Comparison of ENCODE assay signal across 24 cellular contexts in the genomic region with DNA sequence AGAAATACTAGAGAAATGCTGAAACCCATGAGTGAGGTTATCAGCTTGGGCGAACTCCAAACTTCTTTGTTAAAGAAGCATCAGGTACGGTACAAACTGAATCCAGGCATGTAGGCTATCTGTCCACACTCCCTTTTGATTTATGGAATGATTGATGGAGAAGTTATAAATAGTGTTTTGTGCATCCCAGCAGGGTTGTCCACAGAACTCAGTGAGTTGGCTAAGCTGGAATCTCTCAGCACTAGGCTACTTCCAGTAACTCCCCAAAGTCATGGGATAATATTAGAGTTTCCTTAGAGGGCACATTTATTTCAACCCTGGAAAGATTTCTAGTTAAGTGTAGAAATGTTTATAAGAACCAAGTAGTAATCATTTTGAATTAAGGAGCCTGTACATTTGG.
"Had no signal": no experiment of that assay in that cellular context is flagged by ENCODE, and none has a peak within 500 bp of the region (broad histone marks: within the 10 kb centered on the region; RNA-seq: fewer than 3 reads in every experiment).

No MANE protein-coding gene starts in this region.

- ATAC-seq: stimulated activated effector memory CD8-positive, alpha-beta T cell treated with anti-CD3 and anti-CD28 coated beads, Interleukin-12 subunit alpha, Interleukin-12 subunit beta, amount 100 ng/mL, for 72 hours; stimulated activated naive CD8-positive, alpha-beta T cell treated with anti-CD3 and anti-CD28 coated beads, Interleukin-15, amount 100 ng/mL, for 72 hours; stimulated activated naive CD8-positive, alpha-beta T cell treated with anti-CD3 and anti-CD28 coated beads, Interleukin-15, Interleukin-2, amounts not matched to agents 100 U/mL and 50 U/mL, for 24 hours had no signal

- H3K9me3 ChIP-seq: stomach, suprapubic skin, testis, thoracic aorta, thyroid gland, tibial artery, tibial nerve, transverse colon, upper lobe of left lung, upper lobe of right lung, uterus, vagina had no signal

- H3K36me3 ChIP-seq: stomach, suprapubic skin, thoracic aorta, thyroid gland, tibial artery, tibial nerve, transverse colon, upper lobe of left lung, upper lobe of right lung, uterus, vagina had no signal

- H3K27me3 ChIP-seq: stomach, suprapubic skin, testis, thyroid gland, tibial artery, tibial nerve, transverse colon, upper lobe of left lung, upper lobe of right lung, uterus, vagina had no signal

- H3K4me1 ChIP-seq: stomach, suprapubic skin, testis, thyroid gland, tibial artery, tibial nerve, transverse colon, upper lobe of left lung, upper lobe of right lung, uterus, vagina had no signal

- H3K4me3 ChIP-seq: stomach, suprapubic skin, testis, thoracic aorta, thyroid gland, tibial artery, tibial nerve, transverse colon, upper lobe of left lung, upper lobe of right lung, uterus, vagina had no signal

- H3K27ac ChIP-seq: stomach, suprapubic skin, testis, thoracic aorta, thyroid gland, tibial artery, tibial nerve, transverse colon, upper lobe of left lung, upper lobe of right lung, uterus, vagina had no signal

- DNase-seq: stimulated activated CD4-positive, alpha-beta T cell treated with anti-CD3 and anti-CD28 coated beads, Interleukin-2, amount 100 ng/mL, for 48 hours; stimulated activated CD4-positive, alpha-beta T cell treated with anti-CD3 and anti-CD28 coated beads, Interleukin-4, amount 100 ng/mL, for 1 hour; stimulated activated CD4-positive, alpha-beta T cell treated with anti-CD3 and anti-CD28 coated beads, Interleukin-4, amount 100 ng/mL, for 24 hours; stimulated activated CD4-positive, alpha-beta T cell treated with anti-CD3 and anti-CD28 coated beads, Interleukin-4, amount 100 ng/mL, for 4 hours; stimulated activated CD8-positive, alpha-beta memory T cell treated with anti-CD3 and anti-CD28 coated beads, Interleukin-4, amount 100 ng/mL, for 48 hours; stimulated activated naive B cell treated with anti-CD40 and anti-IgM and Interleukin-4, amounts not matched to agents 10 μg/mL and 1 μg/mL and 100 μg/mL, for 72 hours; stimulated activated naive CD4-positive, alpha-beta T cell; stimulated activated naive CD4-positive, alpha-beta T cell treated with Interleukin-2 at 50 U/mL for 16 hours; stimulated activated naive CD8-positive, alpha-beta T cell treated with anti-CD3 and anti-CD28 coated beads, Interleukin-15, amount 100 ng/mL, for 72 hours; stimulated activated naive CD8-positive, alpha-beta T cell treated with anti-CD3 and anti-CD28 coated beads, Interleukin-15, Interleukin-2, amounts not matched to agents 100 U/mL and 50 U/mL, for 24 hours; stomach; testis; tibial artery; transverse colon; trophoblast cell; upper lobe of left lung; upper lobe of right lung; uterus had no signal
